In the genomic region with DNA sequence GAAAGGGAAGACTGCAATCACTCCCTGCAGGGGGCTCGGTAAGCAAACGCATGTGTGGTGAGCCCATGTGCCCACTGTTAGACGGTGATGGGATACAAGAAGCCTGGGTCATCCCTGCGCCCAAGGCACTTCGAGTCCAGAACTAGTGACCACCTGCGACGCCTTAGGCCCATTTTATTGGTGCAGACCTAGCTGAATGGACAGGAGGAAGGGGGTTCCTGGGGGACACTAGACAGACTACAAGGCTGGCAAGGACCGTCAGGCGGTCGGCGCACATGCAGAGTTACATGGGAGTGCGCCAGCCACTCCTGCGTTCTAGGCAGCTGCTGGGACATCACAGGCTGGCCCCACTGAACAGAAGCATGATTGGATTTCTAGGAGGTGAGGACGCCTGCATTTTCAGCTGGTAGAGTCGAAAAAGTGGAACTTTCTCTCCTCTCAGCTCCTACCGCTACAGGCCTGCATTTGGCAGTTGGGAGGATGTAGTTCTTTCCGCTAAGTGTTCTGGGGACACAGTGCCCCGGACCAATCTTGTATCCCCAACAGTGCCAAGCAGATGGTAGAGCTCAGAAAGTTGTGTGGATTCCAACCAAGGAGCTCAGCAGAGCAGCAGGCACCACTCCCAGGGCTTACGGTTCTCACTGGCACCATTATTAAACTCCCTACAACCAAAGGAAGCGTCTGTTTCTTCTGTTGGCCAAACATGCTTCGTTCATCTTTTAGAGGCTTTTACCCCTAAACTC, we compare ENCODE assay signal across 16 cellular contexts. TPM values are rescaled to one million over a fixed set of nuclear protein-coding genes. Genes with fewer than 3 reads are reported as not detected.
DNase-seq lines count a peak whose midpoint lies in the region; ATAC-seq and TF ChIP-seq lines count a peak whose summit lies in the region.
"Had no signal": no experiment of that assay in that cellular context is flagged by ENCODE, and none has a peak within 500 bp of the region (broad histone marks: within the 10 kb centered on the region; RNA-seq: fewer than 3 reads in every experiment).

No MANE protein-coding gene starts in this region.

- no peaks in the 10 kb centered on the region for H3K9me3 ChIP-seq in T-helper 17 cell (ENCODE audit: control insufficient read depth, low read length, poor library complexity, severe bottlenecking)

- H3K4me3 Mint-ChIP-seq in CD14-positive monocyte (no peak overlapping the region), T-helper 17 cell (no peak overlapping the region)
- H3K4me3 Mint-ChIP-seq: CD4-positive, alpha-beta memory T cell; HFFc6 had no signal

- no peak for DNase-seq in CD14-positive monocyte (ENCODE audit: low spot score)
- DNase-seq in T-helper 17 cell = no peak
- peak; percentile 65 for DNase-seq in cerebellum (ENCODE audit: low spot score)
- DNase-seq in occipital lobe (lab: John Stamatoyannopoulos, UW) = peak; percentile 6
- no peak for DNase-seq in SHP77 (lab: John Stamatoyannopoulos, UW)
- DNase-seq in dedifferentiated amniotic fluid mesenchymal stem cell (ENCODE audit: extremely low spot score) = no peak
- DNase-seq: 8988T; CD4-positive, alpha-beta memory T cell; COR-L47; DMS153; DND-41; GF-D8; HCEC 1CT; HFFc6 had no signal

- intact Hi-C loops in CD14-positive monocyte (cut with micrococcal nuclease) = no loop called here

- H3K27me3 Mint-ChIP-seq in CD14-positive monocyte (ENCODE audit: low read depth in 3 of 3) = no peaks in the 10 kb centered on the region
- H3K27me3 Mint-ChIP-seq in T-helper 17 cell = no peaks in the 10 kb centered on the region
- H3K27me3 Mint-ChIP-seq: CD4-positive, alpha-beta memory T cell had no signal

- H3K4me1 Mint-ChIP-seq in CD14-positive monocyte (peaks cover 9% of the 10 kb centered on the region), T-helper 17 cell (peaks cover 16% of the 10 kb centered on the region)

- no peak for TF ChIP-seq CTCF in CD14-positive monocyte (IDR thresholded peaks at IDR 0.05)

- H3K36me3 Mint-ChIP-seq in CD14-positive monocyte = peaks cover 75 to 96% of the 10 kb centered on the region in 2 donors
- H3K36me3 Mint-ChIP-seq in T-helper 17 cell (ENCODE audit: low read depth) = peaks cover 7% of the 10 kb centered on the region

- H3K27ac Mint-ChIP-seq in CD14-positive monocyte = peak overlapping the region in 5 of 7 donors; percentile 9 to 72 (median 50)
- peak overlapping the region; percentile 78 for H3K27ac Mint-ChIP-seq in T-helper 17 cell

- ATAC-seq in T-helper 17 cell = no peak
- no peak for ATAC-seq in GM18861 (IDR thresholded peaks at IDR 0.05; ENCODE audit: unreplicated experiment)
- ATAC-seq: HepG2 had no signal

- no peaks in the 10 kb centered on the region for H3K9me3 Mint-ChIP-seq in CD14-positive monocyte
- H3K9me3 Mint-ChIP-seq: CD4-positive, alpha-beta memory T cell; HFFc6 had no signal

RNA-seq across cellular contexts. Expression of a gene that starts 35.7 kb away (rescaled TPM):
- 100 to 1,000 TPM; 391 to 423 TPM for polyA plus RNA-seq in CD14-positive monocyte
- total RNA-seq in T-helper 17 cell = 10 to 100 TPM; 18.3 to 24.2 TPM
- 19.2 TPM for total RNA-seq in cerebellum
- total RNA-seq in occipital lobe = 46.2 TPM

Comparison
In these comparisons a context has a peak if more than half of its experiments do, and no peak if none do; other contexts are left out.
1. DNase-seq: peak in cerebellum (single experiment) and occipital lobe (single experiment); none in CD14-positive monocyte (single experiment), T-helper 17 cell (0 of 3), SHP77 (0 of 2) and dedifferentiated amniotic fluid mesenchymal stem cell (single experiment).